12 cellular contexts compared by ENCODE assay signal in genomic region chr3:101890716-101891115, GRCh38. TPM values are rescaled to one million over a fixed set of nuclear protein-coding genes. Genes with fewer than 3 reads are reported as not detected.
DNase-seq lines count a peak whose midpoint lies in the region; ATAC-seq, FAIRE-seq and TF ChIP-seq lines count a peak whose summit lies in the region.
"Had no signal": no experiment of that assay in that cellular context is flagged by ENCODE, and none has a peak within 500 bp of the region (broad histone marks: within the 10 kb centered on the region; RNA-seq: fewer than 3 reads in every experiment).

No MANE protein-coding gene starts in this region.

- H3K27ac Mint-ChIP-seq in activated CD4-positive, alpha-beta memory T cell treated with anti-CD3 and anti-CD28 coated beads for 36 hours, result no peak overlapping the region
- no peak overlapping the region for H3K27ac Mint-ChIP-seq in activated CD4-positive, alpha-beta memory T cell treated with anti-CD3 and anti-CD28 coated beads, Interleukin-2, amount 10 ng/mL, durations not matched to agents 7 days and 5 days
- H3K27ac Mint-ChIP-seq in stimulated activated memory B cell treated with anti-CD40 and anti-IgM and Interleukin-4, amounts not matched to agents 10 μg/mL and 1 μg/mL and 100 μg/mL, for 72 hours, result no peak overlapping the region

- POLR2A ChIA-PET in activated CD4-positive, alpha-beta memory T cell treated with anti-CD3 and anti-CD28 coated beads for 36 hours (lab: Charles Lee), result interaction anchor here (1.3 kb wide), 1 partner anchor 63 kb away, joined by 5 read pairs; no protein-coding TSS in a partner anchor
- POLR2A ChIA-PET in activated CD4-positive, alpha-beta memory T cell treated with anti-CD3 and anti-CD28 coated beads, Interleukin-2, amount 10 ng/mL, durations not matched to agents 7 days and 5 days (lab: Charles Lee), result no interaction called here

- peak; percentile 33 for DNase-seq in activated CD4-positive, alpha-beta memory T cell treated with anti-CD3 and anti-CD28 coated beads for 36 hours
- DNase-seq in activated CD4-positive, alpha-beta memory T cell treated with anti-CD3 and anti-CD28 coated beads, Interleukin-2, amount 10 ng/mL, durations not matched to agents 7 days and 5 days, result no peak
- DNase-seq in bronchial epithelial cell (ENCODE audit: low read depth), result peak; percentile 46
- no peak for DNase-seq in Right ventricle myocardium inferior (ENCODE audit: missing footprints)
- no peak for DNase-seq in SIG-M5 treated with dmso at 0.1 percent for 504 hours (lab: John Stamatoyannopoulos, UW; ENCODE audit: unreplicated experiment)
- no peak for DNase-seq in BE2C
- DNase-seq: activated CD4-positive, CD25-positive, alpha-beta regulatory T cell; hypothalamus; MM.1S; nucleus accumbens had no signal

- no peak for TF ChIP-seq CTCF in bronchial epithelial cell (IDR thresholded peaks at IDR 0.05; ENCODE audit: insufficient read depth, low read length, severe bottlenecking)
- TF ChIP-seq CTCF in BE2C (IDR thresholded peaks at IDR 0.05; ENCODE audit: low read depth, low read length), result no peak

- no peaks in the 10 kb centered on the region for H3K4me1 ChIP-seq in BE2C

- intact Hi-C loops in activated CD4-positive, alpha-beta memory T cell treated with anti-CD3 and anti-CD28 coated beads for 36 hours (cut with micrococcal nuclease), result loop anchor here (2.0 kb wide), 1 partner anchor 62 kb away; no protein-coding TSS in a partner anchor
- intact Hi-C loops in Right ventricle myocardium inferior (cut with DNase I), result no loop called here

- peaks cover 5% of the 10 kb centered on the region for H3K9me3 Mint-ChIP-seq in activated CD4-positive, alpha-beta memory T cell treated with anti-CD3 and anti-CD28 coated beads for 36 hours
- peaks cover 10% of the 10 kb centered on the region for H3K9me3 Mint-ChIP-seq in activated CD4-positive, alpha-beta memory T cell treated with anti-CD3 and anti-CD28 coated beads, Interleukin-2, amount 10 ng/mL, durations not matched to agents 7 days and 5 days
- no peaks in the 10 kb centered on the region for H3K9me3 Mint-ChIP-seq in stimulated activated memory B cell treated with anti-CD40 and anti-IgM and Interleukin-4, amounts not matched to agents 10 μg/mL and 1 μg/mL and 100 μg/mL, for 72 hours

- H3K27me3 ChIP-seq in bronchial epithelial cell (ENCODE audit: control insufficient read depth, insufficient read depth, low read length) (no peaks in the 10 kb centered on the region), BE2C (no peaks in the 10 kb centered on the region)

- peaks cover 5% of the 10 kb centered on the region for H3K4me1 Mint-ChIP-seq in activated CD4-positive, alpha-beta memory T cell treated with anti-CD3 and anti-CD28 coated beads for 36 hours (ENCODE audit: low read depth)
- no peaks in the 10 kb centered on the region for H3K4me1 Mint-ChIP-seq in activated CD4-positive, alpha-beta memory T cell treated with anti-CD3 and anti-CD28 coated beads, Interleukin-2, amount 10 ng/mL, durations not matched to agents 7 days and 5 days
- no peaks in the 10 kb centered on the region for H3K4me1 Mint-ChIP-seq in stimulated activated memory B cell treated with anti-CD40 and anti-IgM and Interleukin-4, amounts not matched to agents 10 μg/mL and 1 μg/mL and 100 μg/mL, for 72 hours

- no peak for FAIRE-seq in bronchial epithelial cell (lab: Jason Lieb, UNC)

- peaks cover 2% of the 10 kb centered on the region for H3K36me3 Mint-ChIP-seq in activated CD4-positive, alpha-beta memory T cell treated with anti-CD3 and anti-CD28 coated beads for 36 hours
- no peaks in the 10 kb centered on the region for H3K36me3 Mint-ChIP-seq in activated CD4-positive, alpha-beta memory T cell treated with anti-CD3 and anti-CD28 coated beads, Interleukin-2, amount 10 ng/mL, durations not matched to agents 7 days and 5 days (ENCODE audit: low read depth)
- no peaks in the 10 kb centered on the region for H3K36me3 Mint-ChIP-seq in stimulated activated memory B cell treated with anti-CD40 and anti-IgM and Interleukin-4, amounts not matched to agents 10 μg/mL and 1 μg/mL and 100 μg/mL, for 72 hours

- H3K4me3 ChIP-seq in bronchial epithelial cell (ENCODE audit: low read depth, low read length) (no peak overlapping the region), BE2C (ENCODE audit: low read depth, low read length) (no peak overlapping the region)

- H3K36me3 ChIP-seq in bronchial epithelial cell (ENCODE audit: control insufficient read depth, insufficient read depth, low read length) (no peaks in the 10 kb centered on the region), BE2C (no peaks in the 10 kb centered on the region)

- H3K9me3 ChIP-seq in BE2C, result no peaks in the 10 kb centered on the region

- H3K4me3 Mint-ChIP-seq in activated CD4-positive, alpha-beta memory T cell treated with anti-CD3 and anti-CD28 coated beads for 36 hours, result no peak overlapping the region
- H3K4me3 Mint-ChIP-seq in activated CD4-positive, alpha-beta memory T cell treated with anti-CD3 and anti-CD28 coated beads, Interleukin-2, amount 10 ng/mL, durations not matched to agents 7 days and 5 days, result no peak overlapping the region
- no peak overlapping the region for H3K4me3 Mint-ChIP-seq in stimulated activated memory B cell treated with anti-CD40 and anti-IgM and Interleukin-4, amounts not matched to agents 10 μg/mL and 1 μg/mL and 100 μg/mL, for 72 hours

- no peaks in the 10 kb centered on the region for H3K27me3 Mint-ChIP-seq in activated CD4-positive, alpha-beta memory T cell treated with anti-CD3 and anti-CD28 coated beads for 36 hours
- H3K27me3 Mint-ChIP-seq in activated CD4-positive, alpha-beta memory T cell treated with anti-CD3 and anti-CD28 coated beads, Interleukin-2, amount 10 ng/mL, durations not matched to agents 7 days and 5 days, result no peaks in the 10 kb centered on the region
- no peaks in the 10 kb centered on the region for H3K27me3 Mint-ChIP-seq in stimulated activated memory B cell treated with anti-CD40 and anti-IgM and Interleukin-4, amounts not matched to agents 10 μg/mL and 1 μg/mL and 100 μg/mL, for 72 hours

- CTCF ChIA-PET in activated CD4-positive, alpha-beta memory T cell treated with anti-CD3 and anti-CD28 coated beads for 36 hours (lab: Charles Lee), result no interaction called here
- CTCF ChIA-PET in activated CD4-positive, alpha-beta memory T cell treated with anti-CD3 and anti-CD28 coated beads, Interleukin-2, amount 10 ng/mL, durations not matched to agents 7 days and 5 days (lab: Charles Lee), result no interaction called here

- peak; percentile 51 for ATAC-seq in HG03196 (IDR thresholded peaks at IDR 0.05; ENCODE audit: unreplicated experiment)
- ATAC-seq in stimulated activated memory B cell treated with anti-CD40 and anti-IgM and Interleukin-4, amounts not matched to agents 10 μg/mL and 1 μg/mL and 100 μg/mL, for 72 hours, result peak; percentile 41
- ATAC-seq in Right ventricle myocardium inferior, result no peak

RNA-seq across cellular contexts. Expression of gene NFKBIZ, which starts 41.4 kb away (rescaled TPM):
- total RNA-seq in activated CD4-positive, alpha-beta memory T cell treated with anti-CD3 and anti-CD28 coated beads for 36 hours, result 10 to 100 TPM; 65.9 to 74.9 TPM
- total RNA-seq in activated CD4-positive, alpha-beta memory T cell treated with anti-CD3 and anti-CD28 coated beads, Interleukin-2, amount 10 ng/mL, durations not matched to agents 7 days and 5 days, result 10 to 100 TPM; 76.5 to 81.3 TPM
- total RNA-seq in bronchial epithelial cell, result 40.3 and 70.3 TPM in 2 replicates
- 14.8 TPM for total RNA-seq in Right ventricle myocardium inferior
- polyA plus RNA-seq in BE2C (2012; ENCODE audit: insufficient read depth, insufficient read length, low read depth), result 2.0 TPM

Comparison
In these comparisons a context has a peak if more than half of its experiments do, and no peak if none do; other contexts are left out.
1. DNase-seq: peak in activated CD4-positive, alpha-beta memory T cell treated with anti-CD3 and anti-CD28 coated beads for 36 hours (single experiment) and bronchial epithelial cell (single experiment); none in activated CD4-positive, alpha-beta memory T cell treated with anti-CD3 and anti-CD28 coated beads, Interleukin-2, amount 10 ng/mL, durations not matched to agents 7 days and 5 days (single experiment), Right ventricle myocardium inferior (single experiment), SIG-M5 treated with dmso at 0.1 percent for 504 hours (single experiment) and BE2C (single experiment).